In genomic region chr6:144153260-144153659, GRCh38 we compare ENCODE assay signal across 17 cellular contexts. TPM values are rescaled to one million over a fixed set of nuclear protein-coding genes. Genes with fewer than 3 reads are reported as not detected.
DNase-seq lines count a peak whose midpoint lies in the region; ATAC-seq and TF ChIP-seq lines count a peak whose summit lies in the region.
"Had no signal": no experiment of that assay in that cellular context is flagged by ENCODE, and none has a peak within 500 bp of the region (broad histone marks: within the 10 kb centered on the region; RNA-seq: fewer than 3 reads in every experiment).

No MANE protein-coding gene starts in this region.

- H3K9me3 ChIP-seq in subcutaneous abdominal adipose tissue (ENCODE audit: control insufficient read depth in 5 of 5, low read length in 5 of 5): no peaks in the 10 kb centered on the region
- no peaks in the 10 kb centered on the region for H3K9me3 ChIP-seq in smooth muscle cell (replicated peaks; ENCODE audit: low read depth)
- H3K9me3 ChIP-seq: MG63, Peyer's patch had no signal

- no peak overlapping the region for H3K4me2 ChIP-seq in smooth muscle cell

- H3K4me1 Mint-ChIP-seq in activated naive CD4-positive, alpha-beta T cell treated with anti-CD3 and anti-CD28 coated beads, Interleukin-2, amount 10 ng/mL, durations not matched to agents 7 days and 5 days: peaks cover 57% of the 10 kb centered on the region

- peaks cover 7% of the 10 kb centered on the region for H3K27me3 Mint-ChIP-seq in activated naive CD4-positive, alpha-beta T cell treated with anti-CD3 and anti-CD28 coated beads, Interleukin-2, amount 10 ng/mL, durations not matched to agents 7 days and 5 days

- CTCF ChIA-PET in activated naive CD4-positive, alpha-beta T cell treated with anti-CD3 and anti-CD28 coated beads, Interleukin-2, amount 10 ng/mL, durations not matched to agents 7 days and 5 days (lab: Charles Lee): interaction anchor here (0.9 kb wide), 1 partner anchor 66 kb away, joined by 4 read pairs; no protein-coding TSS in a partner anchor

- H3K9ac ChIP-seq in subcutaneous abdominal adipose tissue (ENCODE audit: low read length in 5 of 5) (peak overlapping the region in 2 of 5 donors; percentile 20 to 79), smooth muscle cell (ENCODE audit: low read depth) (no peak overlapping the region)

- no peak overlapping the region for H3K4me3 Mint-ChIP-seq in activated naive CD4-positive, alpha-beta T cell treated with anti-CD3 and anti-CD28 coated beads, Interleukin-2, amount 10 ng/mL, durations not matched to agents 7 days and 5 days

- H3K9me3 Mint-ChIP-seq in activated naive CD4-positive, alpha-beta T cell treated with anti-CD3 and anti-CD28 coated beads, Interleukin-2, amount 50 U/mL, for 72 hours: no peaks in the 10 kb centered on the region
- no peaks in the 10 kb centered on the region for H3K9me3 Mint-ChIP-seq in activated naive CD4-positive, alpha-beta T cell treated with anti-CD3 and anti-CD28 coated beads, Interleukin-2, amount 10 ng/mL, durations not matched to agents 7 days and 5 days

- H3K36me3 Mint-ChIP-seq in activated naive CD4-positive, alpha-beta T cell treated with anti-CD3 and anti-CD28 coated beads, Interleukin-2, amount 50 U/mL, for 72 hours: peaks cover 29 to 66% of the 10 kb centered on the region in 2 donors
- H3K36me3 Mint-ChIP-seq in activated naive CD4-positive, alpha-beta T cell treated with anti-CD3 and anti-CD28 coated beads, Interleukin-2, amount 10 ng/mL, durations not matched to agents 7 days and 5 days: peaks cover 39% of the 10 kb centered on the region

- no peaks in the 10 kb centered on the region for H3F3A ChIP-seq in smooth muscle cell (ENCODE audit: low read depth)

- TF ChIP-seq CTCF in smooth muscle cell (IDR thresholded peaks at IDR 0.05; ENCODE audit: borderline replicate concordance, insufficient read depth, poor library complexity, severe bottlenecking): no peak

- H3K27me3 ChIP-seq in subcutaneous abdominal adipose tissue (ENCODE audit: control insufficient read depth in 5 of 5, insufficient read depth in 4 of 5, low read length in 5 of 5) (no peaks in the 10 kb centered on the region), smooth muscle cell (ENCODE audit: low read depth) (peaks cover 33% of the 10 kb centered on the region)
- H3K27me3 ChIP-seq: MG63, Peyer's patch had no signal

- H3K4me1 ChIP-seq in subcutaneous abdominal adipose tissue (ENCODE audit: control insufficient read depth in 5 of 5, insufficient read depth in 5 of 5, low read length in 5 of 5) (peaks cover 16 to 71% (median 60%) of the 10 kb centered on the region in 5 donors), smooth muscle cell (ENCODE audit: low read depth) (peaks cover 11% of the 10 kb centered on the region)

- peak overlapping the region; percentile 0 to 92 for H3K27ac Mint-ChIP-seq in activated naive CD4-positive, alpha-beta T cell treated with anti-CD3 and anti-CD28 coated beads, Interleukin-2, amount 50 U/mL, for 72 hours
- H3K27ac Mint-ChIP-seq in activated naive CD4-positive, alpha-beta T cell treated with anti-CD3 and anti-CD28 coated beads, Interleukin-2, amount 10 ng/mL, durations not matched to agents 7 days and 5 days: no peak overlapping the region

- WGBS in smooth muscle cell (ENCODE audit: low lambda C conversion rate): 87% methylated on average over 5 of the region's 5 CpGs

- H4K20me1 ChIP-seq in smooth muscle cell (ENCODE audit: low read depth): no peaks in the 10 kb centered on the region

- H2AFZ ChIP-seq in smooth muscle cell (ENCODE audit: low read depth): no peak overlapping the region

- H3K4me3 ChIP-seq in subcutaneous abdominal adipose tissue (ENCODE audit: low read depth in 1 of 5, low read length in 5 of 5) (peak overlapping the region; percentile 6 to 90 (median 80)), smooth muscle cell (no peak overlapping the region)
- H3K4me3 ChIP-seq: cardiac muscle cell, MG63, Peyer's patch had no signal

- H3K79me2 ChIP-seq in smooth muscle cell (ENCODE audit: low read depth): no peaks in the 10 kb centered on the region

- no peak for DNase-seq in activated naive CD4-positive, alpha-beta T cell treated with anti-CD3 and anti-CD28 coated beads, Interleukin-2, amount 50 U/mL, for 72 hours (ENCODE audit: low spot score in 2 of 2)
- DNase-seq in activated naive CD4-positive, alpha-beta T cell treated with anti-CD3 and anti-CD28 coated beads, Interleukin-2, amount 10 ng/mL, durations not matched to agents 7 days and 5 days: no peak
- DNase-seq in globus pallidus (ENCODE audit: low spot score): peak; percentile 43
- DNase-seq in smooth muscle cell (lab: John Stamatoyannopoulos, UW; ENCODE audit: unreplicated experiment): no peak
- DNase-seq: DMS 273 treated with DMSO at 0.1 percent for 48 hours; effector CD4-positive, alpha-beta T cell; H7; MG63; NCI-H2081; NCI-H69; stimulated activated naive CD4-positive, alpha-beta T cell treated with Interleukin-2 at 50 U/mL for 16 hours had no signal

- H3K36me3 ChIP-seq in subcutaneous abdominal adipose tissue (ENCODE audit: control insufficient read depth in 5 of 5, insufficient read depth in 5 of 5, low read length in 5 of 5): peaks cover 0 to 4% (median 0%) of the 10 kb centered on the region in 5 donors
- H3K36me3 ChIP-seq in smooth muscle cell (ENCODE audit: low read depth): no peaks in the 10 kb centered on the region
- H3K36me3 ChIP-seq: cardiac muscle cell, MG63, Peyer's patch had no signal

- peak overlapping the region; percentile 99 for H3K27ac ChIP-seq in subcutaneous abdominal adipose tissue (ENCODE audit: low read depth, low read length)
- no peak overlapping the region for H3K27ac ChIP-seq in smooth muscle cell (ENCODE audit: low read depth)
- H3K27ac ChIP-seq: cardiac muscle cell, Peyer's patch had no signal

- no peak for ATAC-seq in activated naive CD4-positive, alpha-beta T cell treated with anti-CD3 and anti-CD28 coated beads, Interleukin-2, amount 50 U/mL, for 72 hours
- ATAC-seq in HG02870 (IDR thresholded peaks at IDR 0.05; ENCODE audit: unreplicated experiment) (peak; percentile 19), GM18498 (IDR thresholded peaks at IDR 0.05; ENCODE audit: unreplicated experiment) (no peak), GM21423 (IDR thresholded peaks at IDR 0.05; ENCODE audit: unreplicated experiment) (no peak)

RNA-seq across cellular contexts. Expression of gene STX11, which starts 2.9 kb away (rescaled TPM):
- total RNA-seq in activated naive CD4-positive, alpha-beta T cell treated with anti-CD3 and anti-CD28 coated beads, Interleukin-2, amount 50 U/mL, for 72 hours: 10 to 100 TPM; 23.3 to 24.6 TPM
- total RNA-seq in smooth muscle cell: 0.27 and 0.72 TPM in 2 replicates
- polyA plus RNA-seq in smooth muscle cell: 0.53 and 1.3 TPM in 2 replicates
- total RNA-seq: H7 had no signal

RNA-seq across cellular contexts. Expression of gene SF3B5, which starts 57.9 kb away (rescaled TPM):
- total RNA-seq in activated naive CD4-positive, alpha-beta T cell treated with anti-CD3 and anti-CD28 coated beads, Interleukin-2, amount 50 U/mL, for 72 hours: 100 to 1,000 TPM; 129 to 194 TPM
- total RNA-seq in smooth muscle cell: 156 and 166 TPM in 2 replicates
- 188 and 189 TPM in 2 replicates for polyA plus RNA-seq in smooth muscle cell

Comparison
In these comparisons a context has a peak if more than half of its experiments do, and no peak if none do; other contexts are left out.
1. RNA of gene STX11, which starts 2.9 kb away (total RNA-seq): 23.3 to 24.6 TPM in activated naive CD4-positive, alpha-beta T cell treated with anti-CD3 and anti-CD28 coated beads, Interleukin-2, amount 50 U/mL, for 72 hours; 0.27 to 0.72 TPM in smooth muscle cell; every median in the first group is over 10 times any median in the second.